2 cellular contexts compared by ENCODE assay signal in the genomic region with DNA sequence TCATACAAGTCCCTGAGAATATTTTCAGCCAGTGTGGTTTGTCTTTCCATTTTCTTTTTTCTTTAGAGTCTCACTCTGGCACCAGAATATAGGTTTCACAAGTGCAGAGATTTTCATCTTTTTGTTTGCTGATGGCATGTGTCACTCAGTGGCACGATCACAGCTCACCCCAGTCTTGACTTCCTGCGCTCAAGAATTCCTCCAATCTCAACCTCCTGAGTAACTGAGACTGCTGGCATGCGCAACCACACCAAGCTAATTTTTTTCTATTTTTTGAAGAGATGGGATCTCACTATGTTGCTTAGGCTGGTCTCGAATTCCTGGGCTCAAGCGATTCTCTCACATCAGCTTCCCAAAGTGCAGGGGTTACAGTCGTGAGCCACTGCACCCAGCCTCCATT.
TF ChIP-seq lines count a peak whose summit lies in the region.

No MANE protein-coding gene starts in this region.

TF ChIP-seq in GM23338, 12 proteins besides CTCF, POLR2A, EP300 and RAD21:
- TF ChIP-seq, protein P1, sequence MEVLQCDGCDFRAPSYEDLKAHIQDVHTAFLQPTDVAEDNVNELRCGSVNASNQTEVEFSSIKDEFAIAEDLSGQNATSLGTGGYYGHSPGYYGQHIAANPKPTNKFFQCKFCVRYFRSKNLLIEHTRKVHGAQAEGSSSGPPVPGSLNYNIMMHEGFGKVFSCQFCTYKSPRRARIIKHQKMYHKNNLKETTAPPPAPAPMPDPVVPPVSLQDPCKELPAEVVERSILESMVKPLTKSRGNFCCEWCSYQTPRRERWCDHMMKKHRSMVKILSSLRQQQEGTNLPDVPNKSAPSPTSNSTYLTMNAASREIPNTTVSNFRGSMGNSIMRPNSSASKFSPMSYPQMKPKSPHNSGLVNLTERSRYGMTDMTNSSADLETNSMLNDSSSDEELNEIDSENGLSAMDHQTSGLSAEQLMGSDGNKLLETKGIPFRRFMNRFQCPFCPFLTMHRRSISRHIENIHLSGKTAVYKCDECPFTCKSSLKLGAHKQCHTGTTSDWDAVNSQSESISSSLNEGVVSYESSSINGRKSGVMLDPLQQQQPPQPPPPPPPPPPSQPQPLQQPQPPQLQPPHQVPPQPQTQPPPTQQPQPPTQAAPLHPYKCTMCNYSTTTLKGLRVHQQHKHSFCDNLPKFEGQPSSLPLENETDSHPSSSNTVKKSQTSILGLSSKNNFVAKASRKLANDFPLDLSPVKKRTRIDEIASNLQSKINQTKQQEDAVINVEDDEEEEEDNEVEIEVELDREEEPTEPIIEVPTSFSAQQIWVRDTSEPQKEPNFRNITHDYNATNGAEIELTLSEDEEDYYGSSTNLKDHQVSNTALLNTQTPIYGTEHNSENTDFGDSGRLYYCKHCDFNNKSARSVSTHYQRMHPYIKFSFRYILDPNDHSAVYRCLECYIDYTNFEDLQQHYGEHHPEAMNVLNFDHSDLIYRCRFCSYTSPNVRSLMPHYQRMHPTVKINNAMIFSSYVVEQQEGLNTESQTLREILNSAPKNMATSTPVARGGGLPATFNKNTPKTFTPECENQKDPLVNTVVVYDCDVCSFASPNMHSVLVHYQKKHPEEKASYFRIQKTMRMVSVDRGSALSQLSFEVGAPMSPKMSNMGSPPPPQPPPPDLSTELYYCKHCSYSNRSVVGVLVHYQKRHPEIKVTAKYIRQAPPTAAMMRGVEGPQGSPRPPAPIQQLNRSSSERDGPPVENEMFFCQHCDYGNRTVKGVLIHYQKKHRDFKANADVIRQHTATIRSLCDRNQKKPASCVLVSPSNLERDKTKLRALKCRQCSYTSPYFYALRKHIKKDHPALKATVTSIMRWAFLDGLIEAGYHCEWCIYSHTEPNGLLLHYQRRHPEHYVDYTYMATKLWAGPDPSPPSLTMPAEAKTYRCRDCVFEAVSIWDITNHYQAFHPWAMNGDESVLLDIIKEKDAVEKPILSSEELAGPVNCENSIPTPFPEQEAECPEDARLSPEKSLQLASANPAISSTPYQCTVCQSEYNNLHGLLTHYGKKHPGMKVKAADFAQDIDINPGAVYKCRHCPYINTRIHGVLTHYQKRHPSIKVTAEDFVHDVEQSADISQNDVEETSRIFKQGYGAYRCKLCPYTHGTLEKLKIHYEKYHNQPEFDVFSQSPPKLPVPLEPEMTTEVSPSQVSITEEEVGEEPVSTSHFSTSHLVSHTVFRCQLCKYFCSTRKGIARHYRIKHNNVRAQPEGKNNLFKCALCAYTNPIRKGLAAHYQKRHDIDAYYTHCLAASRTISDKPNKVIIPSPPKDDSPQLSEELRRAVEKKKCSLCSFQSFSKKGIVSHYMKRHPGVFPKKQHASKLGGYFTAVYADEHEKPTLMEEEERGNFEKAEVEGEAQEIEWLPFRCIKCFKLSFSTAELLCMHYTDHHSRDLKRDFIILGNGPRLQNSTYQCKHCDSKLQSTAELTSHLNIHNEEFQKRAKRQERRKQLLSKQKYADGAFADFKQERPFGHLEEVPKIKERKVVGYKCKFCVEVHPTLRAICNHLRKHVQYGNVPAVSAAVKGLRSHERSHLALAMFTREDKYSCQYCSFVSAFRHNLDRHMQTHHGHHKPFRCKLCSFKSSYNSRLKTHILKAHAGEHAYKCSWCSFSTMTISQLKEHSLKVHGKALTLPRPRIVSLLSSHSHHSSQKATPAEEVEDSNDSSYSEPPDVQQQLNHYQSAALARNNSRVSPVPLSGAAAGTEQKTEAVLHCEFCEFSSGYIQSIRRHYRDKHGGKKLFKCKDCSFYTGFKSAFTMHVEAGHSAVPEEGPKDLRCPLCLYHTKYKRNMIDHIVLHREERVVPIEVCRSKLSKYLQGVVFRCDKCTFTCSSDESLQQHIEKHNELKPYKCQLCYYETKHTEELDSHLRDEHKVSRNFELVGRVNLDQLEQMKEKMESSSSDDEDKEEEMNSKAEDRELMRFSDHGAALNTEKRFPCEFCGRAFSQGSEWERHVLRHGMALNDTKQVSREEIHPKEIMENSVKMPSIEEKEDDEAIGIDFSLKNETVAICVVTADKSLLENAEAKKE (CRISPR knock-in tag; IDR thresholded peaks at IDR 0.05): no peak
- TF ChIP-seq STAT1 (IDR thresholded peaks at IDR 0.05; ENCODE audit: unreplicated experiment) (no peak), ETS1 (IDR thresholded peaks at IDR 0.05) (no peak)

TF ChIP-seq in K562, 482 proteins besides CTCF, POLR2A, EP300 and RAD21 (continued from another document):
- TF ChIP-seq ZNF274 (IDR thresholded peaks at IDR 0.05; ENCODE audit: borderline replicate concordance, low read depth, low read length) (no peak), NCOA1 (IDR thresholded peaks at IDR 0.05; ENCODE audit: low read depth) (no peak), SIX5 (IDR thresholded peaks at IDR 0.05; ENCODE audit: borderline replicate concordance in 1 of 2, insufficient read depth in 1 of 2, low read depth in 1 of 2, low read length in 2 of 2) (no peak)
